17 cellular contexts compared by ENCODE assay signal in the genomic region with DNA sequence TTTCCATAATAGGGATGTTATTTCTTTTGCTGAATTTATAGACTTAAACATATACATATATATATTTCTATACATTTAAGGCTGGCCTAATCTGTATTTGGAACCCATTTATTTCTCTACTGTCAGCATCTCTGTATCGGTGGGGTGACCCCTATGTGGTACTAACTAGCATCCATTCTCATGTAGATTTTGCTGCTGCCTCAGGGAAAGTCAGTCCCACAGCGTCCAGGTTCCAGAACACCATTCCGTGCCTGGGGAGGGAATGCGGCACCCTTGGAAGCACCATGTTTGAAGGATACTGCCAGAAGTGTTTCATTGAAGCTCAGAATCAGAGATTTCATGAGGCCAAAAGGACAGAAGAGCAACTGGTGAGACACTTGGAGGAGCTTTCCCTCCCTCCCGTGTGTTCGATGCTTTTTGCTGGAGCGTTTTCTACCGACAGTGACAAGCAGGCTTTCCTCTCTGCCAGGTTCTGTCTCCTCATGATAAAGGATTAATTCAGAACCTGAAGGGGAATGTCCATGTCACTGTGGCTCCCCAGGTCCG. TPM values are rescaled to one million over a fixed set of nuclear protein-coding genes. Genes with fewer than 3 reads are reported as not detected.
A peak's percentile ranks its signal among the peaks of the same experiment; 100 is the strongest.
DNase-seq lines count a peak whose midpoint lies in the region; ATAC-seq and TF ChIP-seq lines count a peak whose summit lies in the region.
"Had no signal": no experiment of that assay in that cellular context is flagged by ENCODE, and none has a peak within 500 bp of the region (broad histone marks: within the 10 kb centered on the region; RNA-seq: fewer than 3 reads in every experiment).

No MANE protein-coding gene starts in this region.

- peak overlapping the region; percentile 78 for H3K27ac Mint-ChIP-seq in stimulated activated naive CD8-positive, alpha-beta T cell treated with anti-CD3 and anti-CD28 coated beads, Interleukin-15, Interleukin-2, amounts not matched to agents 100 ng/mL and 50 ng/mL, for 24 hours
- H3K27ac Mint-ChIP-seq in activated CD8-positive, alpha-beta T cell treated with anti-CD3 and anti-CD28 coated beads, Interleukin-2, amount 10 ng/mL, durations not matched to agents 7 days and 5 days: peak overlapping the region; percentile 52

- intact Hi-C loops in dorsolateral prefrontal cortex (cut with DNase I): no loop called here

- no peak overlapping the region for H3K27ac ChIP-seq in dorsolateral prefrontal cortex
- H3K27ac ChIP-seq: SJSA1 had no signal

- no peak for TF ChIP-seq CTCF in dorsolateral prefrontal cortex (IDR thresholded peaks at IDR 0.05 in 54 of 56, conservative IDR thresholded peaks at IDR 0.05 in 2 of 56; ENCODE audit: low read depth in 1 of 56, partially characterized antibody in 56 of 56)
- TF ChIP-seq CTCF in GM10266 (IDR thresholded peaks at IDR 0.05; ENCODE audit: control insufficient read depth, insufficient read depth, low read depth, missing control alignments): no peak

- CTCF ChIA-PET in activated CD8-positive, alpha-beta T cell treated with anti-CD3 and anti-CD28 coated beads, Interleukin-2, amount 10 ng/mL, durations not matched to agents 7 days and 5 days (lab: Charles Lee): interaction anchor here (1.2 to 10.0 kb wide), 7 partner anchors 10 to 175 kb away, joined by 4 to 142 read pairs (median 23); a partner anchor contains a TSS

- H3K4me3 ChIP-seq in dorsolateral prefrontal cortex: no peak overlapping the region
- H3K4me3 ChIP-seq: SJSA1, smooth muscle cell, stomach had no signal

- H3K27me3 ChIP-seq in dorsolateral prefrontal cortex: no peaks in the 10 kb centered on the region
- H3K27me3 ChIP-seq: SJSA1, stomach had no signal

- ATAC-seq in stimulated activated naive CD8-positive, alpha-beta T cell treated with anti-CD3 and anti-CD28 coated beads, Interleukin-15, Interleukin-2, amounts not matched to agents 100 U/mL and 50 U/mL, for 24 hours: no peak
- ATAC-seq in activated CD8-positive, alpha-beta T cell treated with anti-CD3 and anti-CD28 coated beads, Interleukin-2, amount 10 ng/mL, durations not matched to agents 7 days and 5 days: no peak
- ATAC-seq: left lobe of liver had no signal

- peak overlapping the region; percentile 48 for H3K4me3 Mint-ChIP-seq in stimulated activated naive CD8-positive, alpha-beta T cell treated with anti-CD3 and anti-CD28 coated beads, Interleukin-15, Interleukin-2, amounts not matched to agents 100 ng/mL and 50 ng/mL, for 24 hours
- H3K4me3 Mint-ChIP-seq in activated CD8-positive, alpha-beta T cell treated with anti-CD3 and anti-CD28 coated beads, Interleukin-2, amount 10 ng/mL, durations not matched to agents 7 days and 5 days: no peak overlapping the region

- H3K27me3 Mint-ChIP-seq in stimulated activated naive CD8-positive, alpha-beta T cell treated with anti-CD3 and anti-CD28 coated beads, Interleukin-15, Interleukin-2, amounts not matched to agents 100 ng/mL and 50 ng/mL, for 24 hours: no peaks in the 10 kb centered on the region
- no peaks in the 10 kb centered on the region for H3K27me3 Mint-ChIP-seq in activated CD8-positive, alpha-beta T cell treated with anti-CD3 and anti-CD28 coated beads, Interleukin-2, amount 10 ng/mL, durations not matched to agents 7 days and 5 days (ENCODE audit: low read depth)

- POLR2A ChIA-PET in activated CD8-positive, alpha-beta T cell treated with anti-CD3 and anti-CD28 coated beads, Interleukin-2, amount 10 ng/mL, durations not matched to agents 7 days and 5 days (lab: Charles Lee): interaction anchor here (0.6 to 3.7 kb wide), 4 partner anchors 10 to 1590 kb away, joined by 3 to 45 read pairs (median 4); a partner anchor contains a TSS

- no peaks in the 10 kb centered on the region for H3K9me3 Mint-ChIP-seq in stimulated activated naive CD8-positive, alpha-beta T cell treated with anti-CD3 and anti-CD28 coated beads, Interleukin-15, Interleukin-2, amounts not matched to agents 100 ng/mL and 50 ng/mL, for 24 hours
- no peaks in the 10 kb centered on the region for H3K9me3 Mint-ChIP-seq in activated CD8-positive, alpha-beta T cell treated with anti-CD3 and anti-CD28 coated beads, Interleukin-2, amount 10 ng/mL, durations not matched to agents 7 days and 5 days (ENCODE audit: insufficient read depth)

- peaks cover 91% of the 10 kb centered on the region for H3K4me1 Mint-ChIP-seq in stimulated activated naive CD8-positive, alpha-beta T cell treated with anti-CD3 and anti-CD28 coated beads, Interleukin-15, Interleukin-2, amounts not matched to agents 100 ng/mL and 50 ng/mL, for 24 hours (ENCODE audit: low read depth)
- peaks cover 70% of the 10 kb centered on the region for H3K4me1 Mint-ChIP-seq in activated CD8-positive, alpha-beta T cell treated with anti-CD3 and anti-CD28 coated beads, Interleukin-2, amount 10 ng/mL, durations not matched to agents 7 days and 5 days (ENCODE audit: low read depth)

- peaks cover 97% of the 10 kb centered on the region for H3K36me3 Mint-ChIP-seq in stimulated activated naive CD8-positive, alpha-beta T cell treated with anti-CD3 and anti-CD28 coated beads, Interleukin-15, Interleukin-2, amounts not matched to agents 100 ng/mL and 50 ng/mL, for 24 hours (ENCODE audit: low read depth)
- H3K36me3 Mint-ChIP-seq in activated CD8-positive, alpha-beta T cell treated with anti-CD3 and anti-CD28 coated beads, Interleukin-2, amount 10 ng/mL, durations not matched to agents 7 days and 5 days (ENCODE audit: low read depth): peaks cover 77% of the 10 kb centered on the region

- no peak for DNase-seq in stimulated activated naive CD8-positive, alpha-beta T cell treated with anti-CD3 and anti-CD28 coated beads, Interleukin-15, Interleukin-2, amounts not matched to agents 100 U/mL and 50 U/mL, for 24 hours
- no peak for DNase-seq in activated CD8-positive, alpha-beta T cell treated with anti-CD3 and anti-CD28 coated beads, Interleukin-2, amount 10 ng/mL, durations not matched to agents 7 days and 5 days
- DNase-seq in iPS-NIHi7 (ENCODE audit: extremely low spot score) (peak; percentile 30), NCI-H2227 treated with DMSO at 0.1 percent for 48 hours (lab: John Stamatoyannopoulos, UW) (no peak), dorsolateral prefrontal cortex (no peak), GM10266 (ENCODE audit: extremely low spot score) (no peak)
- no peak for DNase-seq in stimulated activated CD8-positive, alpha-beta memory T cell treated with anti-CD3 and anti-CD28 coated beads, Interleukin-4, amount 100 ng/mL, for 48 hours
- DNase-seq: activated CD4-positive, alpha-beta T cell treated with anti-CD3 and anti-CD28 coated beads, Interleukin-2, amount 50 U/mL, for 48 hours; activated naive CD4-positive, alpha-beta T cell treated with anti-CD3 and anti-CD28 coated beads, Interleukin-2, amount 50 U/mL, for 16 hours; AML-193; DMS153; NCI-H446 treated with DMSO at 0.1 percent for 48 hours; stomach had no signal

RNA-seq across cellular contexts. Expression of a gene that starts 12.9 kb away (rescaled TPM):
- 10 to 100 TPM; 29.6 to 34.5 TPM for total RNA-seq in activated CD8-positive, alpha-beta T cell treated with anti-CD3 and anti-CD28 coated beads, Interleukin-2, amount 10 ng/mL, durations not matched to agents 7 days and 5 days
- total RNA-seq in dorsolateral prefrontal cortex: 10 to 100 TPM in 13 of 120 experiments, 1 to 10 TPM in 107; 1.6 to 33.7 (median 5.7) TPM
